ENCODE assay signal across 23 cellular contexts in the genomic region with DNA sequence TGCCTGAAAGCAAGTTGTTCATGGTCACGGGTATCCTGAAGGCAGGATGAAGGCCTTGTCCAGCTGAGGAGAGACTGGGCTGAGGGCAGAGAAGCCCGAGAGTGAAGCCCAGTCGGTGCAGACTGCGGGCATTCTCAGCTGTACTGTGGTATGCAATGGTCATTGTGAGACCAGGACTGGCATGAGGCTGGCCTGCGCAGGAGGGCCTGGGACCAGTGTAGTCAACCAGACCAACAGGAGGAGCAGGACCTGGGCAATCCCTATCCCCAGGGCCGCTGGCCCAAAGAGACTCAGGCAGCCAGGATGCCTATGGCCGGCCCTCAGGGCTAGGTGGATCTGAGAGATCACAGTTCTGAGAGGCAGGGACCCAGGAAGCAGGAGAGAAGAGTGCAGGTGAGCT.
"Had no signal": no experiment of that assay in that cellular context is flagged by ENCODE, and none has a peak within 500 bp of the region (broad histone marks: within the 10 kb centered on the region; RNA-seq: fewer than 3 reads in every experiment).

No MANE protein-coding gene starts in this region.

- H3K36me3 Mint-ChIP-seq: IgD-negative memory B cell had no signal

- H3K27ac Mint-ChIP-seq: IgD-negative memory B cell had no signal

- DNase-seq: Kasumi-1, MM.1S, NCI-H1092 treated with DMSO at 0.1 percent for 48 hours, NCI-H1436 treated with DMSO at 0.1 percent for 48 hours, NCI-H1694, NCI-H187 treated with DMSO at 0.1 percent for 48 hours, NCI-H2029 treated with DMSO at 0.1 percent for 48 hours, NCI-H2227 treated with DMSO at 0.1 percent for 48 hours, NCI-H510A, NCI-H524 treated with DMSO at 0.1 percent for 48 hours, NCI-H69, NCI-H774, Right ventricle myocardium superior, RPMI8226, SIG-M5 had no signal

- H3K9me3 Mint-ChIP-seq: IgD-negative memory B cell had no signal

- H3K4me1 Mint-ChIP-seq: IgD-negative memory B cell had no signal

- H3K9me3 ChIP-seq: SJSA1 had no signal

- H3K27ac ChIP-seq: HL-60, KMS-11, SJSA1, SK-N-MC had no signal

- H3K4me3 Mint-ChIP-seq: IgD-negative memory B cell had no signal

- ATAC-seq: K562 had no signal

- H3K4me3 ChIP-seq: K562, SJSA1, SK-N-MC had no signal

- H3K9ac ChIP-seq: KMS-11 had no signal

- FAIRE-seq: HTR-8/SVneo, K562, RCC 7860 had no signal

- H3K36me3 ChIP-seq: SJSA1 had no signal
